In the genomic region with DNA sequence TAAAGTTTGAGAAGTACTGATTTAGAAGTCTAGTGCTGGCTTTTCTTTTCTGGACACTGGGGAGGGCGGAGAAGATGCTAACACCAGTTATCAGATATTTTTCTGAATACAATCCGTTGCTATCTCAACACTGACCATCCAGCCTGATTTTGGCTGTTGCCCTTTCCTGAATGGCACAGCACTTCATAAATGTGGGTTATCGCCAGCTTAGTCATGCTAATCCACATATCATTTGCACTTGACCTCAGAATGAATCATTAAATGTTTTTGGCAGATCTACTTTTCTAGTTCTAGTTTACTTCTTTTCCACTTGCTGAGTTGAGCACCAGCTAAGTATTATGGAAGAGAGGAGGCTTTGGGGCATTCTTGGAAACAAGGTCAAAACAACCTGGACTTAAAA, we compare ENCODE assay signal across 21 cellular contexts.
DNase-seq lines count a peak whose midpoint lies in the region; ATAC-seq, FAIRE-seq and TF ChIP-seq lines count a peak whose summit lies in the region.
"Had no signal": no experiment of that assay in that cellular context is flagged by ENCODE, and none has a peak within 500 bp of the region (broad histone marks: within the 10 kb centered on the region; RNA-seq: fewer than 3 reads in every experiment).

No MANE protein-coding gene starts in this region.

- 42 to 70% methylated on average over 3 of the region's 3 CpGs for WGBS in body of pancreas, 2 donors

- H3K4me1 Mint-ChIP-seq in T-helper 2 cell treated with Interferon-gamma antibody and Interleukin-4, amounts not matched to agents 5 μg/mL and 100 μg/mL, for 36 hours (ENCODE audit: low read depth) = no peaks in the 10 kb centered on the region

- DNase-seq in GM03348 (ENCODE audit: low spot score) (peak; percentile 32), Panc1 (ENCODE audit: low read depth, low spot score) (no peak), endothelial cell of umbilical vein (ENCODE audit: low read depth, low spot score) (peak; percentile 61), myocyte (ENCODE audit: low read depth) (peak; percentile 57), amygdala (lab: John Stamatoyannopoulos, UW) (no peak), NCI-H1092 treated with DMSO at 0.1 percent for 48 hours (lab: John Stamatoyannopoulos, UW) (no peak), body of pancreas (no peak)
- no peak for DNase-seq in T-helper 2 cell treated with Interferon-gamma antibody and Interleukin-4, amounts not matched to agents 5 μg/mL and 100 μg/mL, for 36 hours (ENCODE audit: low spot score)
- DNase-seq: activated effector memory CD4-positive, alpha-beta T cell treated with anti-CD3 and anti-CD28 coated beads, Interleukin-2, amount 50 U/mL, for 16 hours; CD4-positive, alpha-beta T cell; central memory CD4-positive, alpha-beta T cell; GF-D8; hippocampal formation; left ventricle myocardium superior; NCI-H1417 treated with DMSO at 0.1 percent for 48 hours; NCI-H2227 treated with DMSO at 0.1 percent for 48 hours; right lobe of liver; stimulated activated CD4-positive, alpha-beta T cell treated with anti-CD3 and anti-CD28 coated beads, Interleukin-4, amount 100 ng/mL, for 1 hour; upper lobe of left lung had no signal

- no peaks in the 10 kb centered on the region for H3K9me3 ChIP-seq in Panc1 (ENCODE audit: control insufficient read depth, insufficient read depth, low read depth, low read length)
- H3K9me3 ChIP-seq in endothelial cell of umbilical vein (replicated peaks; ENCODE audit: control insufficient read depth, insufficient read depth, low read length) = no peaks in the 10 kb centered on the region
- no peaks in the 10 kb centered on the region for H3K9me3 ChIP-seq in body of pancreas
- H3K9me3 ChIP-seq: right lobe of liver, upper lobe of left lung had no signal

- ATAC-seq in Panc1 = 0 out of 2 replicates have a peak, but pooled peaks have one; percentile 22
- ATAC-seq in body of pancreas = no peak
- ATAC-seq: left ventricle myocardium superior; natural killer cell treated with Interleukin-12 subunit alpha and Interleukin-12 subunit beta and Interleukin-15 and Interleukin-18, amount 100 ng/mL, for 72 hours had no signal

- FAIRE-seq in endothelial cell of umbilical vein (lab: Jason Lieb, UNC) = peak; percentile 65

- no peak overlapping the region for H3K27ac Mint-ChIP-seq in T-helper 2 cell treated with Interferon-gamma antibody and Interleukin-4, amounts not matched to agents 5 μg/mL and 100 μg/mL, for 36 hours
- H3K27ac Mint-ChIP-seq: CD4-positive, alpha-beta T cell; natural killer cell treated with Interleukin-12 subunit alpha and Interleukin-12 subunit beta and Interleukin-15 and Interleukin-18, amount 100 ng/mL, for 72 hours had no signal

- H3K9me1 ChIP-seq in endothelial cell of umbilical vein (replicated peaks; ENCODE audit: control insufficient read depth, extremely low read depth, insufficient read depth, low read length) = no peaks in the 10 kb centered on the region

- no peaks in the 10 kb centered on the region for H3K36me3 ChIP-seq in Panc1 (ENCODE audit: control insufficient read depth, insufficient read depth, low read length)
- H3K36me3 ChIP-seq in endothelial cell of umbilical vein (ENCODE audit: control insufficient read depth in 2 of 2, extremely low read depth in 1 of 2, insufficient read depth in 2 of 2, low read length in 2 of 2) = no peaks in the 10 kb centered on the region
- H3K36me3 ChIP-seq in body of pancreas (replicated peaks in 1 of 2; ENCODE audit: insufficient read depth in 1 of 2, low read depth in 2 of 2) = no peaks in the 10 kb centered on the region
- H3K36me3 ChIP-seq: right lobe of liver, upper lobe of left lung had no signal

- CTCF ChIA-PET in Panc1 (lab: Charles Lee) (no interaction called here), endothelial cell of umbilical vein (lab: Charles Lee) (interaction anchor here (1.6 to 1.8 kb wide), 3 partner anchors 20 to 36 kb away, joined by 5 to 6 read pairs (median 5); no protein-coding TSS in a partner anchor)

- no peaks in the 10 kb centered on the region for H4K20me1 ChIP-seq in endothelial cell of umbilical vein (replicated peaks; ENCODE audit: control insufficient read depth, extremely low read depth, insufficient read depth, low read length)

- no peaks in the 10 kb centered on the region for H3K9me3 Mint-ChIP-seq in T-helper 2 cell treated with Interferon-gamma antibody and Interleukin-4, amounts not matched to agents 5 μg/mL and 100 μg/mL, for 36 hours
- H3K9me3 Mint-ChIP-seq: CD4-positive, alpha-beta T cell; natural killer cell treated with Interleukin-12 subunit alpha and Interleukin-12 subunit beta and Interleukin-15 and Interleukin-18, amount 100 ng/mL, for 72 hours had no signal

- H2AFZ ChIP-seq in endothelial cell of umbilical vein (ENCODE audit: low read depth, low read length) = no peak overlapping the region

- H3K79me2 ChIP-seq in endothelial cell of umbilical vein (ENCODE audit: control insufficient read depth, insufficient read depth, low read length) = no peaks in the 10 kb centered on the region

- H3K27ac ChIP-seq in Panc1 (ENCODE audit: low read length) (no peak overlapping the region), endothelial cell of umbilical vein (ENCODE audit: insufficient read depth, low read depth, low read length) (peak overlapping the region; percentile 55), body of pancreas (no peak overlapping the region)
- H3K27ac ChIP-seq: right lobe of liver, upper lobe of left lung, VCaP had no signal

- H3K36me3 Mint-ChIP-seq in T-helper 2 cell treated with Interferon-gamma antibody and Interleukin-4, amounts not matched to agents 5 μg/mL and 100 μg/mL, for 36 hours (ENCODE audit: low read depth) = no peaks in the 10 kb centered on the region
- H3K36me3 Mint-ChIP-seq: natural killer cell treated with Interleukin-12 subunit alpha and Interleukin-12 subunit beta and Interleukin-15 and Interleukin-18, amount 100 ng/mL, for 72 hours had no signal

- no peak overlapping the region for H3K4me2 ChIP-seq in endothelial cell of umbilical vein (ENCODE audit: insufficient read depth, low read length)

- dilution Hi-C loops in endothelial cell of umbilical vein (cut with MboI; ENCODE audit: extremely low pct_ligation_motif_present, low sequenced_read_pairs) = no loop called here

- TF ChIP-seq POLR2A in endothelial cell of umbilical vein (IDR thresholded peaks at IDR 0.05; ENCODE audit: low read depth, low read length) (no peak), body of pancreas (IDR thresholded peaks at IDR 0.05) (no peak)

- POLR2A ChIA-PET in Panc1 (lab: Charles Lee) (no interaction called here), endothelial cell of umbilical vein (lab: Charles Lee) (no interaction called here)

- no peaks in the 10 kb centered on the region for H3K27me3 Mint-ChIP-seq in T-helper 2 cell treated with Interferon-gamma antibody and Interleukin-4, amounts not matched to agents 5 μg/mL and 100 μg/mL, for 36 hours (ENCODE audit: low read depth)
- H3K27me3 Mint-ChIP-seq: CD4-positive, alpha-beta T cell had no signal

- H3K27me3 ChIP-seq in Panc1 (ENCODE audit: control insufficient read depth, insufficient read depth, low read length) = no peaks in the 10 kb centered on the region
- H3K27me3 ChIP-seq in endothelial cell of umbilical vein (ENCODE audit: control insufficient read depth in 2 of 2, insufficient read depth in 2 of 2, low read length in 2 of 2) = no peaks in the 10 kb centered on the region
- no peaks in the 10 kb centered on the region for H3K27me3 ChIP-seq in body of pancreas
- H3K27me3 ChIP-seq: right lobe of liver, upper lobe of left lung had no signal

- H3K4me1 ChIP-seq in Panc1 (ENCODE audit: control insufficient read depth, insufficient read depth, low read length) (no peaks in the 10 kb centered on the region), endothelial cell of umbilical vein (ENCODE audit: control insufficient read depth, extremely low read depth, insufficient read depth, low read length) (peaks cover 29% of the 10 kb centered on the region), body of pancreas (no peaks in the 10 kb centered on the region)
- H3K4me1 ChIP-seq: right lobe of liver, upper lobe of left lung had no signal

- BruUV-seq in Panc1 (replicated peaks; lab: Mats Ljungman, UMichigan) = no TSS peak
- no TSS peak for BruUV-seq in endothelial cell of umbilical vein (replicated peaks; lab: Mats Ljungman, UMichigan)

- intact Hi-C loops in Panc1 (cut with micrococcal nuclease; ENCODE audit: unreplicated experiment) (no loop called here), endothelial cell of umbilical vein (cut with micrococcal nuclease) (loop anchor here (1.0 kb wide), 1 partner anchor 28 kb away; no protein-coding TSS in a partner anchor), body of pancreas (cut with DNase I) (no loop called here)

- TF ChIP-seq CTCF in Panc1 (IDR thresholded peaks at IDR 0.05) (no peak), endothelial cell of umbilical vein (IDR thresholded peaks at IDR 0.05; ENCODE audit: extremely low read depth in 1 of 2, insufficient read depth in 1 of 2, low read depth in 1 of 2, low read length in 2 of 2) (no peak), body of pancreas (IDR thresholded peaks at IDR 0.05) (no peak)

- H3K4me3 ChIP-seq in Panc1 (ENCODE audit: low read depth in 2 of 2, low read length in 2 of 2) (no peak overlapping the region), endothelial cell of umbilical vein (replicated peaks in 1 of 3; ENCODE audit: insufficient read depth in 1 of 3, low read depth in 1 of 3, low read length in 3 of 3) (no peak overlapping the region), body of pancreas (no peak overlapping the region)
- H3K4me3 ChIP-seq: right lobe of liver, upper lobe of left lung had no signal

- H3K9ac ChIP-seq in endothelial cell of umbilical vein (replicated peaks; ENCODE audit: extremely low read depth, insufficient read depth, low read length) = peak overlapping the region; percentile 31

- in situ Hi-C loops in Panc1 (cut with HindIII; ENCODE audit: low pct_unique_long_range_greater_than_20kb, low sequenced_read_pairs) = no loop called here

- no peak overlapping the region for H3K4me3 Mint-ChIP-seq in T-helper 2 cell treated with Interferon-gamma antibody and Interleukin-4, amounts not matched to agents 5 μg/mL and 100 μg/mL, for 36 hours
- H3K4me3 Mint-ChIP-seq: CD4-positive, alpha-beta T cell; natural killer cell treated with Interleukin-12 subunit alpha and Interleukin-12 subunit beta and Interleukin-15 and Interleukin-18, amount 100 ng/mL, for 72 hours had no signal

TF ChIP-seq in endothelial cell of umbilical vein, 7 proteins besides CTCF, POLR2A, EP300 and RAD21 (continues in another document):
- TF ChIP-seq POLR2AphosphoS5 (IDR thresholded peaks at IDR 0.05; ENCODE audit: insufficient read depth, low read depth, low read length) = peak; percentile 57
- TF ChIP-seq EZH2 (IDR thresholded peaks at IDR 0.05; ENCODE audit: borderline replicate concordance, low read depth, low read length, severe bottlenecking) = no peak
- TF ChIP-seq, protein P1, sequence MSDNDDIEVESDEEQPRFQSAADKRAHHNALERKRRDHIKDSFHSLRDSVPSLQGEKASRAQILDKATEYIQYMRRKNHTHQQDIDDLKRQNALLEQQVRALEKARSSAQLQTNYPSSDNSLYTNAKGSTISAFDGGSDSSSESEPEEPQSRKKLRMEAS (IDR thresholded peaks at IDR 0.05; ENCODE audit: insufficient read depth, insufficient read length) = no peak
- TF ChIP-seq GATA2 (IDR thresholded peaks at IDR 0.05; ENCODE audit: insufficient read depth, insufficient read length, low read depth, low read length) = peak; percentile 92
- TF ChIP-seq FOS (IDR thresholded peaks at IDR 0.05; ENCODE audit: borderline replicate concordance, insufficient read depth, low read length) = peak; percentile 83

Comparison
In these comparisons a context has a peak if more than half of its experiments do, and no peak if none do; other contexts are left out.
1. DNase-seq: peak in GM03348 (single experiment), endothelial cell of umbilical vein (single experiment) and myocyte (single experiment); none in Panc1 (single experiment), amygdala (0 of 56), T-helper 2 cell treated with Interferon-gamma antibody and Interleukin-4, amounts not matched to agents 5 μg/mL and 100 μg/mL, for 36 hours (single experiment), NCI-H1092 treated with DMSO at 0.1 percent for 48 hours (single experiment) and body of pancreas (0 of 4).